8 cellular contexts compared by ENCODE assay signal in genomic region chr9:100425758-100426157, GRCh38. TPM values are rescaled to one million over a fixed set of nuclear protein-coding genes. Genes with fewer than 3 reads are reported as not detected.
DNase-seq lines count a peak whose midpoint lies in the region; ATAC-seq and TF ChIP-seq lines count a peak whose summit lies in the region.

No MANE protein-coding gene starts in this region.

- no peak for ATAC-seq in CD4-positive, alpha-beta T cell (ENCODE audit: poor library complexity)
- ATAC-seq in natural killer cell treated with Interleukin-12 subunit alpha and Interleukin-12 subunit beta and Interleukin-15 and Interleukin-18, amount 100 ng/mL, for 72 hours, result no peak
- ATAC-seq in HG02840 (IDR thresholded peaks at IDR 0.05; ENCODE audit: low FRiP score, unreplicated experiment), result no peak
- no peak for ATAC-seq in HG03521 (IDR thresholded peaks at IDR 0.05; ENCODE audit: unreplicated experiment)
- no peak for ATAC-seq in HG02610 (IDR thresholded peaks at IDR 0.05; ENCODE audit: unreplicated experiment)

- no peak for DNase-seq in CD4-positive, alpha-beta T cell
- DNase-seq in MG63 (no peak), chondrocyte (ENCODE audit: low spot score) (no peak), NCI-H82 treated with DMSO at 0.1 percent for 48 hours (lab: John Stamatoyannopoulos, UW; ENCODE audit: unreplicated experiment) (no peak)
- DNase-seq in natural killer cell treated with Interleukin-12 subunit alpha and Interleukin-12 subunit beta and Interleukin-15 and Interleukin-18, amount 100 ng/mL, for 72 hours (ENCODE audit: low spot score), result no peak

- no peak overlapping the region for H3K27ac ChIP-seq in CD4-positive, alpha-beta T cell (ENCODE audit: low read depth, low read length)

- H3K4me3 ChIP-seq in MG63, result peak overlapping the region; percentile 55

- peaks cover 43% of the 10 kb centered on the region for H3K4me1 Mint-ChIP-seq in CD4-positive, alpha-beta T cell (ENCODE audit: low read depth)
- H3K4me1 Mint-ChIP-seq in chondrocyte (ENCODE audit: low read depth), result peaks cover 44% of the 10 kb centered on the region
- H3K4me1 Mint-ChIP-seq in natural killer cell treated with Interleukin-12 subunit alpha and Interleukin-12 subunit beta and Interleukin-15 and Interleukin-18, amount 100 ng/mL, for 72 hours (ENCODE audit: low read depth in 2 of 2), result peaks cover 26 to 27% of the 10 kb centered on the region in 2 donors

- peak overlapping the region; percentile 98 for H3K4me3 Mint-ChIP-seq in CD4-positive, alpha-beta T cell
- H3K4me3 Mint-ChIP-seq in chondrocyte (ENCODE audit: unreplicated experiment), result peak overlapping the region; percentile 82
- H3K4me3 Mint-ChIP-seq in natural killer cell treated with Interleukin-12 subunit alpha and Interleukin-12 subunit beta and Interleukin-15 and Interleukin-18, amount 100 ng/mL, for 72 hours, result peak overlapping the region; percentile 92

- H3K27me3 ChIP-seq in CD4-positive, alpha-beta T cell (ENCODE audit: control insufficient read depth, insufficient read depth, low read length), result peaks cover 7% of the 10 kb centered on the region
- no peaks in the 10 kb centered on the region for H3K27me3 ChIP-seq in MG63

- no peaks in the 10 kb centered on the region for H3K9me3 Mint-ChIP-seq in CD4-positive, alpha-beta T cell
- no peaks in the 10 kb centered on the region for H3K9me3 Mint-ChIP-seq in chondrocyte (ENCODE audit: low read depth)
- no peaks in the 10 kb centered on the region for H3K9me3 Mint-ChIP-seq in natural killer cell treated with Interleukin-12 subunit alpha and Interleukin-12 subunit beta and Interleukin-15 and Interleukin-18, amount 100 ng/mL, for 72 hours

- no peaks in the 10 kb centered on the region for H3K9me3 ChIP-seq in CD4-positive, alpha-beta T cell (ENCODE audit: control insufficient read depth, low read length)
- no peaks in the 10 kb centered on the region for H3K9me3 ChIP-seq in MG63

- TF ChIP-seq CTCF in CD4-positive, alpha-beta T cell (IDR thresholded peaks at IDR 0.05), result no peak
- no peak for TF ChIP-seq CTCF in chondrocyte (IDR thresholded peaks at IDR 0.05)

- CTCF ChIA-PET in CD4-positive, alpha-beta T cell (lab: Charles Lee), result no interaction called here

- H3K27ac Mint-ChIP-seq in CD4-positive, alpha-beta T cell, result peak overlapping the region; percentile 96
- H3K27ac Mint-ChIP-seq in chondrocyte (ENCODE audit: unreplicated experiment), result peak overlapping the region; percentile 99
- H3K27ac Mint-ChIP-seq in natural killer cell treated with Interleukin-12 subunit alpha and Interleukin-12 subunit beta and Interleukin-15 and Interleukin-18, amount 100 ng/mL, for 72 hours, result peak overlapping the region; percentile 85 to 92

- POLR2A ChIA-PET in CD4-positive, alpha-beta T cell (lab: Charles Lee), result interaction anchor here (1.5 to 2.8 kb wide), 3 partner anchors 11 to 73 kb away, joined by 5 to 12 read pairs (median 7); partner anchors contain the start of gene TEX10

- H3K27me3 Mint-ChIP-seq in CD4-positive, alpha-beta T cell, result peaks cover 11% of the 10 kb centered on the region
- H3K27me3 Mint-ChIP-seq in chondrocyte (ENCODE audit: low read depth), result no peaks in the 10 kb centered on the region
- peaks cover 5 to 6% of the 10 kb centered on the region in 2 donors for H3K27me3 Mint-ChIP-seq in natural killer cell treated with Interleukin-12 subunit alpha and Interleukin-12 subunit beta and Interleukin-15 and Interleukin-18, amount 100 ng/mL, for 72 hours

- peaks cover 21% of the 10 kb centered on the region for H3K36me3 ChIP-seq in MG63

- H3K36me3 Mint-ChIP-seq in CD4-positive, alpha-beta T cell (ENCODE audit: low read depth), result peaks cover 6% of the 10 kb centered on the region
- H3K36me3 Mint-ChIP-seq in chondrocyte (ENCODE audit: low read depth), result peaks cover 4% of the 10 kb centered on the region
- no peaks in the 10 kb centered on the region for H3K36me3 Mint-ChIP-seq in natural killer cell treated with Interleukin-12 subunit alpha and Interleukin-12 subunit beta and Interleukin-15 and Interleukin-18, amount 100 ng/mL, for 72 hours

- intact Hi-C loops in CD4-positive, alpha-beta T cell (cut with DNase I, micrococcal nuclease), result loop anchor here (1.0 to 10.0 kb wide), 7 partner anchors 13 to 1631 kb away; partner anchors contain the start of genes TEX10 (in 2 of the 2), ANKS6 (in 1 of the 2) and STX17 (in 1 of the 2)

RNA-seq across cellular contexts. Expression of gene MSANTD3, which starts 1.2 kb away (rescaled TPM):
- 1 to 10 TPM; 8.8 to 9.6 TPM for total RNA-seq in CD4-positive, alpha-beta T cell
- total RNA-seq in MG63 (2014; rRNA removed; shearing (Covaris generic); ENCODE audit: low replicate concordance), result 73.1 and 97.4 TPM in 2 replicates
- 43.6 to 59.8 TPM (median 54.0 TPM) in 3 replicates for total RNA-seq in chondrocyte
- total RNA-seq in natural killer cell treated with Interleukin-12 subunit alpha and Interleukin-12 subunit beta and Interleukin-15 and Interleukin-18, amount 100 ng/mL, for 72 hours, result 10 to 100 TPM in 1 of 2 donors, 1 to 10 TPM in 1; 9.2 to 17.5 TPM

RNA-seq across cellular contexts. Expression of gene TMEFF1, which starts 47.2 kb away (rescaled TPM):
- total RNA-seq in CD4-positive, alpha-beta T cell, result not detected
- 8.8 TPM in 1 of 2 replicates, not detected in the other for total RNA-seq in MG63 (2014; rRNA removed; shearing (Covaris generic); ENCODE audit: low replicate concordance)
- 1.3 to 3.1 TPM (median 3.0 TPM) in 3 replicates for total RNA-seq in chondrocyte
- under 1 TPM in 1 of 2 donors, not detected in 1; 0.33 TPM for total RNA-seq in natural killer cell treated with Interleukin-12 subunit alpha and Interleukin-12 subunit beta and Interleukin-15 and Interleukin-18, amount 100 ng/mL, for 72 hours
